ENCODE assay signal across 29 cellular contexts in the genomic region with DNA sequence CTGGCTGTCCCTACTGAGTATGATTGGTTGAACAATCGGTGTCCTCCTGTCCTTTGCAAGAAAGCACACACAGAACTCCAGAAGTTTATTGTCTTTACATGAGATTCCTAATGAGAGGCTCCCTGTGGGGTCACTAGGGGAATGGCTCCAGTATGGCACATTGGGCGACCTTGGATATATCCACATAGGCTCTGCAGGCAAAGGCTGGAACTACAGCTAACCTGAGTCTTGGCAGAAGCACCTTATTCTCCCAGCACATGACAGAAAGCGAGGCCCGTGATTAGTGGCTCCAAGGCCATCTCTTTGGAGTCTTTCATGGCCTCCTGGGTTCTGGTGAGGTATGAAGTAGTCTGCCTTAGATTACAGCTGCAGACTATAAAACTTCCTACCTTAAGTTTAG. TPM values are rescaled to one million over a fixed set of nuclear protein-coding genes. Genes with fewer than 3 reads are reported as not detected.
DNase-seq lines count a peak whose midpoint lies in the region; ATAC-seq and TF ChIP-seq lines count a peak whose summit lies in the region.
"Had no signal": no experiment of that assay in that cellular context is flagged by ENCODE, and none has a peak within 500 bp of the region (broad histone marks: within the 10 kb centered on the region; RNA-seq: fewer than 3 reads in every experiment).

No MANE protein-coding gene starts in this region.

- no peak overlapping the region for H3K27ac Mint-ChIP-seq in type B pancreatic cell
- H3K27ac Mint-ChIP-seq: activated CD4-positive, alpha-beta T cell treated with anti-CD3 and anti-CD28 coated beads, Interleukin-2, amount 10 ng/mL, durations not matched to agents 7 days and 5 days; activated naive CD8-positive, alpha-beta T cell treated with anti-CD3 and anti-CD28 coated beads for 36 hours; mesothelial cell of epicardium had no signal

- ATAC-seq in Panc1: no peak
- peak; percentile 36 for ATAC-seq in foreskin keratinocyte
- no peak for ATAC-seq in left ventricle myocardium superior

- in situ Hi-C loops in Panc1 (cut with HindIII; ENCODE audit: low pct_unique_long_range_greater_than_20kb, low sequenced_read_pairs): no loop called here

- H3K27ac ChIP-seq in Panc1 (ENCODE audit: low read length) (no peak overlapping the region), foreskin keratinocyte (no peak overlapping the region)
- H3K27ac ChIP-seq: BLaER1 treated with 17β-estradiol and CSF1 and Interleukin-3, amounts not matched to agents 10 nM and 100 nM; parathyroid adenoma; PC-9; upper lobe of left lung; VCaP had no signal

- no peak overlapping the region for H3K4me3 Mint-ChIP-seq in type B pancreatic cell
- H3K4me3 Mint-ChIP-seq: activated CD4-positive, alpha-beta T cell treated with anti-CD3 and anti-CD28 coated beads, Interleukin-2, amount 10 ng/mL, durations not matched to agents 7 days and 5 days; activated naive CD8-positive, alpha-beta T cell treated with anti-CD3 and anti-CD28 coated beads for 36 hours; mesothelial cell of epicardium had no signal

- H3K9me3 Mint-ChIP-seq in type B pancreatic cell: no peaks in the 10 kb centered on the region

- no peaks in the 10 kb centered on the region for H3K27me3 ChIP-seq in H7 (ENCODE audit: control insufficient read depth, insufficient read depth, low read length)
- H3K27me3 ChIP-seq in Panc1 (ENCODE audit: control insufficient read depth, insufficient read depth, low read length): no peaks in the 10 kb centered on the region
- H3K27me3 ChIP-seq in foreskin keratinocyte: no peaks in the 10 kb centered on the region
- H3K27me3 ChIP-seq: BLaER1 treated with 17β-estradiol and CSF1 and Interleukin-3, amounts not matched to agents 10 nM and 100 nM; upper lobe of left lung had no signal

- no peak overlapping the region for H3K4me3 ChIP-seq in H7 (ENCODE audit: insufficient read depth, low read depth, low read length)
- H3K4me3 ChIP-seq in Panc1 (ENCODE audit: low read depth in 2 of 2, low read length in 2 of 2): no peak overlapping the region
- H3K4me3 ChIP-seq: BLaER1 treated with 17β-estradiol and CSF1 and Interleukin-3, amounts not matched to agents 10 nM and 100 nM; PC-9; smooth muscle cell; upper lobe of left lung had no signal

- DNase-seq in ELF-1 (ENCODE audit: low read depth, low spot score) (peak; percentile 36), H7 (peak; percentile 29), Panc1 (ENCODE audit: low read depth, low spot score) (no peak), foreskin keratinocyte (no peak), type B pancreatic cell (ENCODE audit: extremely low spot score, unreplicated experiment) (no peak), left ventricle myocardium superior (no peak)
- no peak for DNase-seq in activated effector memory CD4-positive, alpha-beta T cell treated with anti-CD3 and anti-CD28 coated beads, Interleukin-2, amount 50 U/mL, for 16 hours
- DNase-seq: activated CD4-positive, alpha-beta T cell treated with anti-CD3 and anti-CD28 coated beads, Interleukin-2, amount 10 ng/mL, durations not matched to agents 7 days and 5 days; activated gamma-delta T cell; activated naive CD8-positive, alpha-beta T cell treated with anti-CD3 and anti-CD28 coated beads for 36 hours; activated T-cell treated with anti-CD3 and anti-CD28 coated beads, Interleukin-2, amount 50 U/mL, for 1 hour; anterior cingulate cortex; DMS79; GF-D8; hypothalamus; kidney; NCI-H1436 treated with DMSO at 0.1 percent for 48 hours; NCI-H2107; NCI-H510A; NK-92 treated with Interleukin-12 subunit alpha and Interleukin-12 subunit beta, amount 100 ng/mL, for 24 hours; PC-9; stimulated activated naive CD4-positive, alpha-beta T cell; T-helper 9 cell; upper lobe of left lung had no signal

- H3K4me1 ChIP-seq in Panc1 (ENCODE audit: control insufficient read depth, insufficient read depth, low read length) (no peaks in the 10 kb centered on the region), foreskin keratinocyte (no peaks in the 10 kb centered on the region)
- H3K4me1 ChIP-seq: BLaER1 treated with 17β-estradiol and CSF1 and Interleukin-3, amounts not matched to agents 10 nM and 100 nM; parathyroid adenoma; upper lobe of left lung had no signal

- no peaks in the 10 kb centered on the region for H3K27me3 Mint-ChIP-seq in type B pancreatic cell
- H3K27me3 Mint-ChIP-seq: activated CD4-positive, alpha-beta T cell treated with anti-CD3 and anti-CD28 coated beads, Interleukin-2, amount 10 ng/mL, durations not matched to agents 7 days and 5 days; activated naive CD8-positive, alpha-beta T cell treated with anti-CD3 and anti-CD28 coated beads for 36 hours had no signal

- BruUV-seq in Panc1 (replicated peaks; lab: Mats Ljungman, UMichigan): no TSS peak

- CTCF ChIA-PET in Panc1 (lab: Charles Lee): no interaction called here

- H3K4me1 Mint-ChIP-seq in type B pancreatic cell (ENCODE audit: unreplicated experiment): no peaks in the 10 kb centered on the region
- H3K4me1 Mint-ChIP-seq: activated CD4-positive, alpha-beta T cell treated with anti-CD3 and anti-CD28 coated beads, Interleukin-2, amount 10 ng/mL, durations not matched to agents 7 days and 5 days; activated naive CD8-positive, alpha-beta T cell treated with anti-CD3 and anti-CD28 coated beads for 36 hours; mesothelial cell of epicardium had no signal

- no peaks in the 10 kb centered on the region for H3K9me3 ChIP-seq in Panc1 (ENCODE audit: control insufficient read depth, insufficient read depth, low read depth, low read length)

- TF ChIP-seq CTCF in Panc1 (IDR thresholded peaks at IDR 0.05) (0 out of 2 replicates have a peak, but pooled peaks have one; percentile 4), foreskin keratinocyte (conservative IDR thresholded peaks at IDR 0.05) (no peak), type B pancreatic cell (conservative IDR thresholded peaks at IDR 0.05) (no peak)

- no peaks in the 10 kb centered on the region for H3K36me3 ChIP-seq in H7 (replicated peaks; ENCODE audit: control insufficient read depth, insufficient read depth, low read length)
- no peaks in the 10 kb centered on the region for H3K36me3 ChIP-seq in Panc1 (ENCODE audit: control insufficient read depth, insufficient read depth, low read length)
- H3K36me3 ChIP-seq: upper lobe of left lung had no signal

- intact Hi-C loops in Panc1 (cut with micrococcal nuclease; ENCODE audit: unreplicated experiment): no loop called here
- intact Hi-C loops in left ventricle myocardium superior (cut with micrococcal nuclease): no loop called here

- H3K36me3 Mint-ChIP-seq in type B pancreatic cell: peaks cover 4% of the 10 kb centered on the region

- POLR2A ChIA-PET in Panc1 (lab: Charles Lee): no interaction called here

RNA-seq across cellular contexts. Expression of gene ZDBF2, which starts 49.0 kb away (rescaled TPM):
- total RNA-seq in H7 (2014; rRNA removed; shearing (Covaris generic)): 10.1 and 17.2 TPM in 2 replicates
- total RNA-seq in Panc1 (2021; ENCODE audit: unreplicated experiment): 4.2 TPM
- polyA plus RNA-seq in Panc1 (2012; ENCODE audit: insufficient read length): 0.75 TPM
- 4.0 and 5.2 TPM in 2 replicates for total RNA-seq in foreskin keratinocyte
- polyA plus RNA-seq in foreskin keratinocyte: 0.31 and 0.33 TPM in 2 replicates
- 28.3 and 35.1 TPM in 2 replicates for total RNA-seq in type B pancreatic cell (ENCODE audit: low replicate concordance)
- total RNA-seq in left ventricle myocardium superior: 6.6 TPM

Comparison
In these comparisons a context has a peak if more than half of its experiments do, and no peak if none do; other contexts are left out.
1. DNase-seq: peak in ELF-1 (single experiment) and H7 (single experiment); none in Panc1 (single experiment), foreskin keratinocyte (0 of 2), activated effector memory CD4-positive, alpha-beta T cell treated with anti-CD3 and anti-CD28 coated beads, Interleukin-2, amount 50 U/mL, for 16 hours (single experiment), type B pancreatic cell (single experiment) and left ventricle myocardium superior (single experiment).